In the genomic region with DNA sequence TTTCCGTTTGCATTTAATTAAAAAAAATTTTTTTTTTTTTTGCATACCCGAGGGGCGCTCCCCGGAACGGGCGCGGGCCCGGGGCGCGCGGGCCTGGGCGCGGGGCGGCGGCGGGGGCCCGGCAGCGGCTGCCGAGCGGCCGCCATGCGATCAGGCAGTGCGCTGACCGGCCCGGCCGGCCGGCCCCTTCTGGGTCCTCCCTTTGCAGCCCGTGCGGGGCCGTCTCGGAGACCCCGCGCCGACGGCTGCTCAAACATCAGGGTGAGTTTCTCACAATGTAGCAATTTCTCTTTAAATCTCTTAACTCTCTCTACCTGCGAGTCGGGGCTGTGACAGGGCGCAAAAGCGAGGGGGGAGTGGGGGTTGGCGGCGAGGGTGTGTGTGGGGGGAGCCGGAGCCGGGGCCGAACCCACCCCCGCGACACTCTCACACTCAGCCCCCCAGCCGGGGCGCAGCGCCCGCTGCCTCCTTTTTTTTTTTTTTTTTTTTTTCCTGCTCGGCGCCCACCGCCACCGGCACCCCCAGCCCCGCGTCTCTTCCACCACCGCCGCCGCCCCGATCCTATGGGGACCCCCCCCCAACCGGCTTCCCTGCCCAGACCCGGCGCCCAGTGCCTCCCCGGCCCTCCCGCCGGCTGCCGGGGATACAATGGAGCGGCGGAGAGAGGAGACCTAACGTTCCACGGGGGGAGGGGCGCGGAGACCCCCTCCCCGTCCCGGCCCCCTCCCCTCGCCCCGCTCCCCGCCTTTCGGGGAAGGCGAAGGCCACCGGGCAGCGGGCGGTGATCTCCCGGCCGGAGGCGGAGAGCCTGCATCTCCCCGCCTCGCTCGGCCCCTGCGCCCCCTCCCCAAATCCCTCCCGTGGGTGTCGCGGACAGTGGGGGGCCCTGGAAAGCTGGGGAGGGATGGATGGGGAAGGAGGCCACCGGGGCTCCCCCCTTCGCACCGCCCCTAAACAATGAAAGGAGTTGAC, we compare ENCODE assay signal across 8 cellular contexts. TPM values are rescaled to one million over a fixed set of nuclear protein-coding genes. Genes with fewer than 3 reads are reported as not detected.
DNase-seq lines count a peak whose midpoint lies in the region; ATAC-seq and TF ChIP-seq lines count a peak whose summit lies in the region.

A gene (plus strand): TSS at position 227 of the 972 bp plus-strand sequence. CDS start 64,441 bp downstream, outside the sequence.

- peak within 1 kb of the TSS; percentile 100 for H3K27ac ChIP-seq in C4-2B

- DNase-seq in GM19240 (ENCODE audit: insufficient read length, low spot score) (peak; percentile 66), NCI-H748 (lab: John Stamatoyannopoulos, UW; ENCODE audit: unreplicated experiment) (peak; percentile 94), lung microvascular endothelial cell (ENCODE audit: low read depth in 2 of 2) (peak; percentile 82 to 86)
- peak; percentile 88 for DNase-seq in activated CD8-positive, alpha-beta memory T cell treated with anti-CD3 and anti-CD28 coated beads for 24 hours
- DNase-seq in effector CD8-positive, alpha-beta T cell (lab: John Stamatoyannopoulos, UW): peak; percentile 70
- peak; percentile 60 to 77 (median 65) for DNase-seq in stimulated activated CD4-positive, alpha-beta T cell treated with anti-CD3 and anti-CD28 coated beads, TNF-alpha, amount 100 ng/mL, for 24 hours (ENCODE audit: low read depth in 3 of 3)

- TF ChIP-seq CTCF in C4-2B (conservative IDR thresholded peaks at IDR 0.05): no peak

- peak; percentile 36 for ATAC-seq in HG03442 (IDR thresholded peaks at IDR 0.05; ENCODE audit: unreplicated experiment)

RNA-seq across cellular contexts. Expression of the gene that starts here (rescaled TPM):
- total RNA-seq in lung microvascular endothelial cell: 2.8 and 3.1 TPM in 2 replicates

Comparison
In these comparisons a context has a peak if more than half of its experiments do, and no peak if none do; other contexts are left out.
1. Peak in every context shown above with its lines: DNase-seq, ATAC-seq and H3K27ac ChIP-seq.